8 cellular contexts compared by ENCODE assay signal in the genomic region with DNA sequence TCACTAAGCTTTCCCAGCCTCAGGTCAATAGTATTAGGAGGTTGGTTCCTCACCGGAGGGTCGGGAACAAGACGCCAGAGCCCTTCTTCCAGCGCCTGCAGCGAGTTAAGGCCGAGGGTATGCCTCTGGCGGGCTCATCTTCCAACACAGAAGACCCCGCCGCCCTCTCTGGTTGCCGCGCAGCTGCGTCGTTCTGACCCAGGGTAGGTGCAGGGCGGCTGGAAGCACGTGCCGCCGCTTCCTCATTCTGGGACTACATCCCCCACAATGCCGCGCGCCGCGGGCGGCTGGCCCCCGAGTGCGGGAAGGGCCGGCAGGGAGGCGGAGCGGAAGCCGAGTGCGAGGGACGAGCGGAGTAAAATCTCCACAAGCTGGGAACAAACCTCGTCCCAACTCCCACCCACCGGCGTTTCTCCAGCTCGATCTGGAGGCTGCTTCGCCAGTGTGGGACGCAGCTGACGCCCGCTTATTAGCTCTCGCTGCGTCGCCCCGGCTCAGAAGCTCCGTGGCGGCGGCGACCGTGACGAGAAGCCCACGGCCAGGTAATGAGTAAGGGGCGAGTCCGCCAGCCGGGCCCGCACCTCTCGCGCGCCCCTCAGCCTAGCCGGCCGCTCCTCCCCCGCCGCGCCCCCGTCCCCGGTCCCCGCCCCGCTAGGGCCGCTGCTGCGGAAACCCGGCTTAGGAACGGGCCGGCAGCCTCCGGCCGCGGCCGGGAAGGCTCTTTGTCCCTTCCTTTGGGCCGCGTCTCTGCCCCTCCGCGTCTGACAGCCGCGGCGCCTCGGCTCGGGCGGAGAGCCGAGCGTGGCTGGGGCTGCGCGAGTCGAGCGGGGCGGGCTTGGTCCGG. TPM values are rescaled to one million over a fixed set of nuclear protein-coding genes. Genes with fewer than 3 reads are reported as not detected.
DNase-seq lines count a peak whose midpoint lies in the region; ATAC-seq, FAIRE-seq and TF ChIP-seq lines count a peak whose summit lies in the region.

A gene with protein sequence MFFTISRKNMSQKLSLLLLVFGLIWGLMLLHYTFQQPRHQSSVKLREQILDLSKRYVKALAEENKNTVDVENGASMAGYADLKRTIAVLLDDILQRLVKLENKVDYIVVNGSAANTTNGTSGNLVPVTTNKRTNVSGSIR (plus strand): TSS at position 319 of the 844 bp plus-strand sequence. CDS start 13,934 bp downstream, outside the sequence.

- no peaks in the 10 kb centered on the region for H3K9me3 ChIP-seq in right atrium auricular region
- no peaks in the 10 kb centered on the region for H3K9me3 ChIP-seq in psoas muscle

- DNase-seq in GM12892 (ENCODE audit: insufficient read length) (peak; percentile 81), NCI-H1417 (lab: John Stamatoyannopoulos, UW) (peak; percentile 89 to 98 (median 97)), T-cell (peak; percentile 43 to 84 (median 70)), amygdala (lab: John Stamatoyannopoulos, UW) (peak in 55 of 56 donors; percentile 47 to 92 (median 84)), right atrium auricular region (ENCODE audit: low spot score) (peak; percentile 92), psoas muscle (peak; percentile 94 to 96)

- POLR2A ChIA-PET in T-cell (lab: Charles Lee), result interaction anchor here (0.5 to 1.0 kb wide), 2 partner anchors 51 to 74 kb away, joined by 3 read pairs; no protein-coding TSS in a partner anchor

- 1 to 2% (median 1%) methylated on average over 77 to 94 of the region's 94 CpGs for WGBS in psoas muscle, 3 donors
- WGBS in urinary bladder, result 2% methylated on average over 94 of the region's 94 CpGs

- peaks cover 4% of the 10 kb centered on the region for H3K36me3 Mint-ChIP-seq in T-cell

- H3K9me3 Mint-ChIP-seq in T-cell, result no peaks in the 10 kb centered on the region

- intact Hi-C loops in psoas muscle (cut with DNase I), result loop anchor here in 1 of 2 donors (1.0 to 5.0 kb wide), 3 partner anchors 22 to 85 kb away; a partner anchor contains a TSS

- FAIRE-seq in GM12892 (lab: Jason Lieb, UNC), result peak; percentile 98

- peak within 1 kb of the TSS; percentile 66 to 85 for H3K4me3 ChIP-seq in right atrium auricular region
- H3K4me3 ChIP-seq in psoas muscle, result peak within 1 kb of the TSS; percentile 84
- H3K4me3 ChIP-seq in urinary bladder (ENCODE audit: low read depth, low read length), result peak within 1 kb of the TSS; percentile 80

- TF ChIP-seq CTCF in right atrium auricular region (IDR thresholded peaks at IDR 0.05), result no peak
- TF ChIP-seq CTCF in psoas muscle (IDR thresholded peaks at IDR 0.05), result no peak

- peaks cover 35 to 46% (median 38%) of the 10 kb centered on the region in 3 donors for H3K4me1 Mint-ChIP-seq in T-cell

- peak; percentile 72 for ATAC-seq in HG02763 (IDR thresholded peaks at IDR 0.05; ENCODE audit: unreplicated experiment)
- ATAC-seq in T-cell (replicated peaks in 1 of 4), result peak; percentile 96 to 98 (median 96)
- ATAC-seq in psoas muscle, result peak; percentile 97 to 99 (median 99)

- H3K4me1 ChIP-seq in right atrium auricular region (peaks cover 0 to 13% of the 10 kb centered on the region in 2 donors), psoas muscle (peaks cover 19% of the 10 kb centered on the region), urinary bladder (ENCODE audit: insufficient read depth) (no peaks in the 10 kb centered on the region)

- TF ChIP-seq POLR2A in GM12892 (IDR thresholded peaks at IDR 0.05; ENCODE audit: low read depth, low read length), result peak; percentile 81

- H3K36me3 ChIP-seq in right atrium auricular region (no peaks in the 10 kb centered on the region), psoas muscle (ENCODE audit: insufficient read depth in 1 of 2, low read depth in 1 of 2) (no peaks in the 10 kb centered on the region), urinary bladder (ENCODE audit: insufficient read depth) (no peaks in the 10 kb centered on the region)

- H3K27me3 ChIP-seq in right atrium auricular region (no peaks in the 10 kb centered on the region), psoas muscle (ENCODE audit: insufficient read depth in 3 of 3, low read length in 2 of 3) (no peaks in the 10 kb centered on the region)

- peak within 1 kb of the TSS; percentile 97 for H3K27ac ChIP-seq in right atrium auricular region
- H3K27ac ChIP-seq in psoas muscle, result peak within 1 kb of the TSS; percentile 97
- H3K27ac ChIP-seq in urinary bladder (ENCODE audit: low read depth), result peak within 1 kb of the TSS; percentile 76

- CTCF ChIA-PET in T-cell (lab: Charles Lee), result interaction anchor here (0.5 to 1.7 kb wide), 11 partner anchors 29 to 1495 kb away, joined by 3 to 7 read pairs (median 4); a partner anchor contains a TSS

- peak within 1 kb of the TSS; percentile 21 to 68 for H3K27ac Mint-ChIP-seq in T-cell

- H3K27me3 Mint-ChIP-seq in T-cell, result peaks cover 1 to 4% of the 10 kb centered on the region in 2 donors

- peak within 1 kb of the TSS; percentile 85 to 95 (median 89) for H3K4me3 Mint-ChIP-seq in T-cell

RNA-seq across cellular contexts. Expression of the gene that starts here (rescaled TPM):
- 14.8 TPM for polyA plus RNA-seq in GM12892 (2012; ENCODE audit: missing spikeins)
- total RNA-seq in T-cell (10 to 100 TPM; 10.4 to 15.6 (median 11.1) TPM), right atrium auricular region (10 to 100 TPM in 1 of 2 donors, 1 to 10 TPM in 1; 9.4 to 10.6 TPM), psoas muscle (10 to 100 TPM in 3 of 4 donors, 1 to 10 TPM in 1; 9.8 to 13.4 (median 12.6) TPM), urinary bladder (30.7 TPM)
- polyA plus RNA-seq in psoas muscle (10 to 100 TPM in 1 of 3 donors, 1 to 10 TPM in 2; 7.2 to 17.9 (median 8.9) TPM), urinary bladder (10.1 TPM)

Comparison
In these comparisons a context has a peak if more than half of its experiments do, and no peak if none do; other contexts are left out.
1. Peak in every context shown above with its lines: DNase-seq, ATAC-seq, H3K4me3 ChIP-seq and H3K27ac ChIP-seq.